In the genomic region with DNA sequence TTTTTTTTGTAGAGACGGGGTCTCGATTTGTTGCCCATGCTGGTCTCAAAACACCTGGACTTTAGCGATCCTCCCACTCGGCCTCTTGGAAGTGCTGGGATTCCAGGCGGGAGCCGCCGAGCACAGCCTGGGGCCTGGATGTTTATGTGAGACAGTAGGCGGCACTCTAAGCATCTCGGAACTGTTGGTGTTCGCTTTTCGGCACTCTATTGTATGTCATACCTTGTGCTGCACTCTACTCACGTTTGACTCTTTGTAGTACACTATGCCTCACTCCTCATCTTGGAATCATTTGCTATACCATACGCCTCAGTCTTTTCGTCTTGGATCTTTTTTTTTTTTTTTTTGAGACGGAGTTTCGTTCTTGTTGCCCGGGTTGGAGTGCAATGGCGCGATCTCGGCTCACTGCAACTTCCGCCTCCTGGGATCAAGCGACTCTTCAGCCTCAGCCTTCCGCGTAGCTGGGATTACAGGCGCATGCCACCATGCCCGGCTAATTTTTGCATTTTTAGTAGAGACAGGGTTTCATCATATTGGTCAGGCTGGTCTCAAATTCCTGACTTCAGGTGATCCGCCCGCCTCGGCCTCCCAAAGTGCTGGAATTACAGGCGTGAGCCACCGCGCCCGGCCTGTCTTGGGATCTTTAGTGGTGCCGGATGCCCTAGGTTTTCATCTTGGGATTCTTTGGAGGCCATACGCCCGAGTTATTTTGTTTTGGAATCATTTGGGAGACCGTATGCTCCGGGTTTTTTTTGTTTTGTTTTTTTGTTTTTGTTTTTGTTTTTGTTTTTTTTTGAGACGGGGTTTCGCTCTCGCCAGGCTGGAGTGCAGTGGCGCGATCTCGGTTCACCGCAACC, we compare ENCODE assay signal across 10 cellular contexts. TPM values are rescaled to one million over a fixed set of nuclear protein-coding genes. Genes with fewer than 3 reads are reported as not detected.
DNase-seq lines count a peak whose midpoint lies in the region; ATAC-seq, FAIRE-seq and TF ChIP-seq lines count a peak whose summit lies in the region.
"Had no signal": no experiment of that assay in that cellular context is flagged by ENCODE, and none has a peak within 500 bp of the region (broad histone marks: within the 10 kb centered on the region; RNA-seq: fewer than 3 reads in every experiment).

No MANE protein-coding gene starts in this region.

- peak; percentile 69 to 73 for DNase-seq in A549 (ENCODE audit: low read depth in 1 of 2, low spot score in 1 of 2)
- DNase-seq in WTC11 (ENCODE audit: low spot score): peak; percentile 67
- DNase-seq in iPS-NIHi7 (ENCODE audit: extremely low spot score): peak; percentile 67
- no peak for DNase-seq in superior temporal gyrus (ENCODE audit: extremely low spot score)
- DNase-seq in NCI-H1930 (lab: John Stamatoyannopoulos, UW): no peak
- DNase-seq in NCI-H446 treated with DMSO at 0.1 percent for 48 hours (lab: John Stamatoyannopoulos, UW): no peak
- no peak for DNase-seq in mesothelial cell of epicardium (ENCODE audit: low spot score in 2 of 2, unreplicated experiment in 2 of 2)
- DNase-seq: NCI-H2081 had no signal

- POLR2A ChIA-PET in A549 (lab: Yijun Ruan, JAX) (interaction anchor here (0.6 kb wide), 1 partner anchor 87 kb away, joined by 4 read pairs; no protein-coding TSS in a partner anchor), WTC11 (lab: Charles Lee) (interaction anchor here (0.7 kb wide), 1 partner anchor 91 kb away, joined by 3 read pairs; a partner anchor contains a TSS)

- no peak for FAIRE-seq in A549 (lab: Jason Lieb, UNC)

- TF ChIP-seq CTCF in A549 (IDR thresholded peaks at IDR 0.05) (peak; percentile 53), WTC11 (IDR thresholded peaks at IDR 0.05) (no peak), mesothelial cell of epicardium (IDR thresholded peaks at IDR 0.05; ENCODE audit: unreplicated experiment) (no peak)

- peak overlapping the region; percentile 64 to 82 for H3K27ac ChIP-seq in A549
- H3K27ac ChIP-seq: epithelial cell of prostate had no signal

- H3K4me2 ChIP-seq in A549: peak overlapping the region; percentile 62

- no peak for TF ChIP-seq EP300 in A549 (IDR thresholded peaks at IDR 0.05)

- H3K4me1 Mint-ChIP-seq in WTC11 (peaks cover 18% of the 10 kb centered on the region), mesothelial cell of epicardium (peaks cover 1% of the 10 kb centered on the region)

- H3K9me3 ChIP-seq in A549: peaks cover 11% of the 10 kb centered on the region

- H3K36me3 Mint-ChIP-seq in WTC11 (no peaks in the 10 kb centered on the region), mesothelial cell of epicardium (no peaks in the 10 kb centered on the region)

- peak overlapping the region; percentile 36 for H3K27ac Mint-ChIP-seq in WTC11
- H3K27ac Mint-ChIP-seq in mesothelial cell of epicardium: no peak overlapping the region

- peak; percentile 42 to 58 for TF ChIP-seq RAD21 in A549 (conservative IDR thresholded peaks at IDR 0.05 in 1 of 2, IDR thresholded peaks at IDR 0.05 in 1 of 2)

- H3K9me3 Mint-ChIP-seq in WTC11: no peaks in the 10 kb centered on the region
- peaks cover 24% of the 10 kb centered on the region for H3K9me3 Mint-ChIP-seq in mesothelial cell of epicardium

- peak; percentile 97 to 98 for ATAC-seq in A549
- peak; percentile 49 for ATAC-seq in GM19395 (IDR thresholded peaks at IDR 0.05; ENCODE audit: unreplicated experiment)
- ATAC-seq in WTC11: peak; percentile 88

- H3K4me3 Mint-ChIP-seq in WTC11 (peak overlapping the region; percentile 75), mesothelial cell of epicardium (no peak overlapping the region)

- TF ChIP-seq POLR2A in A549 (IDR thresholded peaks at IDR 0.05; ENCODE audit: low read length): no peak

- peak overlapping the region; percentile 47 for H3K4me3 ChIP-seq in A549

- H3K27me3 Mint-ChIP-seq in WTC11 (ENCODE audit: low read depth) (peaks cover 77% of the 10 kb centered on the region), mesothelial cell of epicardium (ENCODE audit: low read depth) (no peaks in the 10 kb centered on the region)

- CTCF ChIA-PET in A549 (lab: Yijun Ruan, JAX): interaction anchor here (0.6 to 1.3 kb wide), 13 partner anchors 11 to 419 kb away, joined by 3 to 4 read pairs (median 3); a partner anchor contains a TSS
- CTCF ChIA-PET in WTC11 (lab: Charles Lee): interaction anchor here (0.6 to 1.0 kb wide), 6 partner anchors 9 to 993 kb away, joined by 3 to 5 read pairs (median 4); no protein-coding TSS in a partner anchor

- WGBS in A549 (ENCODE audit: missing lambda C conversion rate): 30% methylated on average over 45 of the region's 45 CpGs

- H3K4me1 ChIP-seq in A549: no peaks in the 10 kb centered on the region

TF ChIP-seq in A549, 52 proteins besides CTCF, POLR2A, EP300 and RAD21:
- TF ChIP-seq, protein P1, sequence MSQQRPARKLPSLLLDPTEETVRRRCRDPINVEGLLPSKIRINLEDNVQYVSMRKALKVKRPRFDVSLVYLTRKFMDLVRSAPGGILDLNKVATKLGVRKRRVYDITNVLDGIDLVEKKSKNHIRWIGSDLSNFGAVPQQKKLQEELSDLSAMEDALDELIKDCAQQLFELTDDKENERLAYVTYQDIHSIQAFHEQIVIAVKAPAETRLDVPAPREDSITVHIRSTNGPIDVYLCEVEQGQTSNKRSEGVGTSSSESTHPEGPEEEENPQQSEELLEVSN (IDR thresholded peaks at IDR 0.05; ENCODE audit: borderline replicate concordance, low read depth): 0 out of 2 replicates have a peak, but pooled peaks have one; percentile 24
- no peak for TF ChIP-seq CHD2 (IDR thresholded peaks at IDR 0.05; ENCODE audit: low read length, partially characterized antibody)
- peak; percentile 29; the same call in 1 of the 3 replicates for TF ChIP-seq SMC3 (IDR thresholded peaks at IDR 0.05)
- 0 out of 5 replicates have a peak, but pooled peaks of 1 of the 2 experiments have one; percentile 31 for TF ChIP-seq JUN (IDR thresholded peaks at IDR 0.05)
- TF ChIP-seq, protein P2, sequence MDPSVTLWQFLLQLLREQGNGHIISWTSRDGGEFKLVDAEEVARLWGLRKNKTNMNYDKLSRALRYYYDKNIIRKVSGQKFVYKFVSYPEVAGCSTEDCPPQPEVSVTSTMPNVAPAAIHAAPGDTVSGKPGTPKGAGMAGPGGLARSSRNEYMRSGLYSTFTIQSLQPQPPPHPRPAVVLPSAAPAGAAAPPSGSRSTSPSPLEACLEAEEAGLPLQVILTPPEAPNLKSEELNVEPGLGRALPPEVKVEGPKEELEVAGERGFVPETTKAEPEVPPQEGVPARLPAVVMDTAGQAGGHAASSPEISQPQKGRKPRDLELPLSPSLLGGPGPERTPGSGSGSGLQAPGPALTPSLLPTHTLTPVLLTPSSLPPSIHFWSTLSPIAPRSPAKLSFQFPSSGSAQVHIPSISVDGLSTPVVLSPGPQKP (IDR thresholded peaks at IDR 0.05; ENCODE audit: low read depth, low read length): no peak

TF ChIP-seq in WTC11, 78 proteins besides CTCF, POLR2A, EP300 and RAD21 (continues in another document):
- TF ChIP-seq, protein P3, sequence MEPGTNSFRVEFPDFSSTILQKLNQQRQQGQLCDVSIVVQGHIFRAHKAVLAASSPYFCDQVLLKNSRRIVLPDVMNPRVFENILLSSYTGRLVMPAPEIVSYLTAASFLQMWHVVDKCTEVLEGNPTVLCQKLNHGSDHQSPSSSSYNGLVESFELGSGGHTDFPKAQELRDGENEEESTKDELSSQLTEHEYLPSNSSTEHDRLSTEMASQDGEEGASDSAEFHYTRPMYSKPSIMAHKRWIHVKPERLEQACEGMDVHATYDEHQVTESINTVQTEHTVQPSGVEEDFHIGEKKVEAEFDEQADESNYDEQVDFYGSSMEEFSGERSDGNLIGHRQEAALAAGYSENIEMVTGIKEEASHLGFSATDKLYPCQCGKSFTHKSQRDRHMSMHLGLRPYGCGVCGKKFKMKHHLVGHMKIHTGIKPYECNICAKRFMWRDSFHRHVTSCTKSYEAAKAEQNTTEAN (CRISPR knock-in tag; IDR thresholded peaks at IDR 0.05): no peak
- TF ChIP-seq ZNF263 (CRISPR knock-in tag; IDR thresholded peaks at IDR 0.05; ENCODE audit: low read depth) (no peak), KAT7 (CRISPR knock-in tag; IDR thresholded peaks at IDR 0.05; ENCODE audit: borderline replicate concordance) (no peak)
- TF ChIP-seq, protein P4, sequence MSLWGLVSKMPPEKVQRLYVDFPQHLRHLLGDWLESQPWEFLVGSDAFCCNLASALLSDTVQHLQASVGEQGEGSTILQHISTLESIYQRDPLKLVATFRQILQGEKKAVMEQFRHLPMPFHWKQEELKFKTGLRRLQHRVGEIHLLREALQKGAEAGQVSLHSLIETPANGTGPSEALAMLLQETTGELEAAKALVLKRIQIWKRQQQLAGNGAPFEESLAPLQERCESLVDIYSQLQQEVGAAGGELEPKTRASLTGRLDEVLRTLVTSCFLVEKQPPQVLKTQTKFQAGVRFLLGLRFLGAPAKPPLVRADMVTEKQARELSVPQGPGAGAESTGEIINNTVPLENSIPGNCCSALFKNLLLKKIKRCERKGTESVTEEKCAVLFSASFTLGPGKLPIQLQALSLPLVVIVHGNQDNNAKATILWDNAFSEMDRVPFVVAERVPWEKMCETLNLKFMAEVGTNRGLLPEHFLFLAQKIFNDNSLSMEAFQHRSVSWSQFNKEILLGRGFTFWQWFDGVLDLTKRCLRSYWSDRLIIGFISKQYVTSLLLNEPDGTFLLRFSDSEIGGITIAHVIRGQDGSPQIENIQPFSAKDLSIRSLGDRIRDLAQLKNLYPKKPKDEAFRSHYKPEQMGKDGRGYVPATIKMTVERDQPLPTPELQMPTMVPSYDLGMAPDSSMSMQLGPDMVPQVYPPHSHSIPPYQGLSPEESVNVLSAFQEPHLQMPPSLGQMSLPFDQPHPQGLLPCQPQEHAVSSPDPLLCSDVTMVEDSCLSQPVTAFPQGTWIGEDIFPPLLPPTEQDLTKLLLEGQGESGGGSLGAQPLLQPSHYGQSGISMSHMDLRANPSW (CRISPR knock-in tag; conservative IDR thresholded peaks at IDR 0.05; ENCODE audit: low read depth): no peak

RNA-seq across cellular contexts. Expression of a gene that starts 24.2 kb away (rescaled TPM):
- 5.8 and 8.4 TPM in 2 replicates for polyA plus RNA-seq in A549 (2011; rRNA removed)
- polyA plus RNA-seq in A549 (2012; cell fraction: cytosol; rRNA removed): 0.28 and 0.30 TPM in 2 replicates
- polyA plus RNA-seq in A549 (2012; cell fraction: nucleus; rRNA removed): 0.50 and 0.78 TPM in 2 replicates
- 1.3 to 1.7 TPM (median 1.5 TPM) in 3 replicates for polyA plus RNA-seq in A549 (2017; fragmentation: RNase III; extraction: RNeasy Plus Mini Kit Qiagen cat#74134 plus additional on column Dnase treatment)
- polyA minus RNA-seq in A549 (2011; rRNA and poly(A)+ RNA removed): 7.2 and 7.5 TPM in 2 replicates
- 15.6 to 16.1 TPM (median 16.0 TPM) in 3 replicates for total RNA-seq in WTC11 (2021)
- total RNA-seq in mesothelial cell of epicardium: 45.7 to 49.5 TPM (median 47.6 TPM) in 3 replicates

Comparison
In these comparisons a context has a peak if more than half of its experiments do, and no peak if none do; other contexts are left out.
1. DNase-seq: peak in A549 (2 of 2), WTC11 (single experiment) and iPS-NIHi7 (single experiment); none in superior temporal gyrus (single experiment), NCI-H1930 (0 of 2), NCI-H446 treated with DMSO at 0.1 percent for 48 hours (single experiment) and mesothelial cell of epicardium (0 of 2).
2. Peak in every context shown above with its lines, with median percentiles within 50 percentile points of each other: ATAC-seq.